13 cellular contexts compared by ENCODE assay signal in genomic region chr22:23245045-23245798, GRCh38.
DNase-seq lines count a peak whose midpoint lies in the region; ATAC-seq, FAIRE-seq and TF ChIP-seq lines count a peak whose summit lies in the region.
"Had no signal": no experiment of that assay in that cellular context is flagged by ENCODE, and none has a peak within 500 bp of the region (broad histone marks: within the 10 kb centered on the region; RNA-seq: fewer than 3 reads in every experiment).

No MANE protein-coding gene starts in this region.

- H3K36me3 ChIP-seq in K562 (ENCODE audit: control insufficient read depth, insufficient read depth, low read length): peaks cover 16% of the 10 kb centered on the region; the same call in 2 of the 3 replicates
- H3K36me3 ChIP-seq in naive thymus-derived CD4-positive, alpha-beta T cell (ENCODE audit: control insufficient read depth in 2 of 3, insufficient read depth in 3 of 3, low read length in 3 of 3): no peaks in the 10 kb centered on the region

- H3K4me3 ChIP-seq in AG09309 (ENCODE audit: control insufficient read depth, low read depth, low read length) (no peak overlapping the region), K562 (no peak overlapping the region)
- no peak overlapping the region for H3K4me3 ChIP-seq in naive thymus-derived CD4-positive, alpha-beta T cell (ENCODE audit: low read length)
- H3K4me3 ChIP-seq: SK-N-MC had no signal

- DNase-seq in AG09309 (ENCODE audit: low read depth) (peak; percentile 24), HFFc6 (peak; percentile 82), K562 (ENCODE audit: extremely low read depth in 1 of 4, low spot score in 3 of 4) (peak in 2 of 4 experiments; percentile 55 to 63), NCI-H1436 (lab: John Stamatoyannopoulos, UW) (no peak)
- DNase-seq in naive thymus-derived CD4-positive, alpha-beta T cell: no peak
- DNase-seq: effector CD4-positive, alpha-beta T cell; NCI-H2171; retina had no signal

- no peak for TF ChIP-seq POLR2A in K562 (conservative IDR thresholded peaks at IDR 0.05)

- no peak for FAIRE-seq in K562 (lab: Jason Lieb, UNC)
- FAIRE-seq: islet of Langerhans had no signal

- WGBS in K562 (ENCODE audit: insufficient coverage, low coverage, missing lambda C conversion rate): 82% methylated on average over 17 of the region's 17 CpGs

- H3K9me3 Mint-ChIP-seq in HFFc6: no peaks in the 10 kb centered on the region
- H3K9me3 Mint-ChIP-seq in naive thymus-derived CD4-positive, alpha-beta T cell: no peaks in the 10 kb centered on the region

- H3K27me3 ChIP-seq in K562 (ENCODE audit: control insufficient read depth in 2 of 2, insufficient read depth in 2 of 2, low read length in 2 of 2): no peaks in the 10 kb centered on the region
- H3K27me3 ChIP-seq in naive thymus-derived CD4-positive, alpha-beta T cell (ENCODE audit: control insufficient read depth in 2 of 2, insufficient read depth in 2 of 2, low read length in 2 of 2): no peaks in the 10 kb centered on the region

- no peak for TF ChIP-seq RAD21 in K562 (CRISPR knock-in tag; conservative IDR thresholded peaks at IDR 0.05 in 1 of 2, IDR thresholded peaks at IDR 0.05 in 1 of 2)

- no peaks in the 10 kb centered on the region for H3K36me3 Mint-ChIP-seq in HFFc6 (ENCODE audit: low read depth)
- H3K36me3 Mint-ChIP-seq in naive thymus-derived CD4-positive, alpha-beta T cell: peaks cover 0 to 10% (median 4%) of the 10 kb centered on the region in 5 donors

- in situ Hi-C loops in K562 (cut with MboI): no loop called here

- intact Hi-C loops in K562 (cut with micrococcal nuclease): no loop called here
- intact Hi-C loops in naive thymus-derived CD4-positive, alpha-beta T cell (cut with micrococcal nuclease): loop anchor here in 1 of 2 donors (10.0 kb wide), 1 partner anchor 420 kb away; no protein-coding TSS in a partner anchor

- TF ChIP-seq CTCF in AG09309 (IDR thresholded peaks at IDR 0.05; ENCODE audit: control insufficient read depth, insufficient read depth, low read depth, low read length, missing control alignments) (no peak), HFFc6 (IDR thresholded peaks at IDR 0.05) (no peak), K562 (IDR thresholded peaks at IDR 0.05 in 2 of 3, conservative IDR thresholded peaks at IDR 0.05 in 1 of 3; ENCODE audit: insufficient read depth in 2 of 3, low read depth in 1 of 3, low read length in 3 of 3) (no peak)

- no peak overlapping the region for H3K27ac ChIP-seq in K562 (ENCODE audit: extremely low read depth, low read depth, low read length)
- peak overlapping the region; percentile 84 for H3K27ac ChIP-seq in naive thymus-derived CD4-positive, alpha-beta T cell (ENCODE audit: low read depth, low read length)
- H3K27ac ChIP-seq: SK-N-MC had no signal

- peak overlapping the region; percentile 93 for H3K27ac Mint-ChIP-seq in HFFc6
- peak overlapping the region in 8 of 9 donors; percentile 4 to 89 (median 84) for H3K27ac Mint-ChIP-seq in naive thymus-derived CD4-positive, alpha-beta T cell

- H3K4me3 Mint-ChIP-seq in HFFc6: peak overlapping the region; percentile 68
- H3K4me3 Mint-ChIP-seq in naive thymus-derived CD4-positive, alpha-beta T cell: peak overlapping the region in 3 of 10 donors; percentile 45 to 56 (median 52)

- H3K4me1 Mint-ChIP-seq in HFFc6 (ENCODE audit: low read depth): peaks cover 59% of the 10 kb centered on the region
- peaks cover 62 to 97% (median 87%) of the 10 kb centered on the region in 7 donors for H3K4me1 Mint-ChIP-seq in naive thymus-derived CD4-positive, alpha-beta T cell

- CTCF ChIA-PET in K562 (lab: Yijun Ruan, JAX; ENCODE audit: low intra/inter-chr PET ratio): no interaction called here
- CTCF ChIA-PET in naive thymus-derived CD4-positive, alpha-beta T cell (lab: Charles Lee): no interaction called here

- H3K4me2 ChIP-seq in K562 (ENCODE audit: insufficient read depth, low read length): no peak overlapping the region

- H3K4me1 ChIP-seq in K562 (replicated peaks in 1 of 2; ENCODE audit: control insufficient read depth in 2 of 2, insufficient read depth in 2 of 2, low read length in 2 of 2): peaks cover 41 to 61% of the 10 kb centered on the region in 2 experiments
- H3K4me1 ChIP-seq in naive thymus-derived CD4-positive, alpha-beta T cell (ENCODE audit: control insufficient read depth in 2 of 2, insufficient read depth in 2 of 2, low read length in 2 of 2): peaks cover 56 to 81% of the 10 kb centered on the region in 2 donors

- peaks cover 68% of the 10 kb centered on the region for H4K20me1 ChIP-seq in K562 (replicated peaks; ENCODE audit: control insufficient read depth, insufficient read depth, low read length)

- POLR2A ChIA-PET in K562 (lab: Yijun Ruan, JAX): interaction anchor here (0.6 to 13.0 kb wide), 8 partner anchors 10 to 100 kb away, joined by 3 to 351 read pairs (median 4); partner anchors contain the start of gene RAB36
- POLR2A ChIA-PET in naive thymus-derived CD4-positive, alpha-beta T cell (lab: Charles Lee): no interaction called here

- H2AFZ ChIP-seq in K562 (ENCODE audit: low read depth, low read length): no peak overlapping the region

- H3K79me2 ChIP-seq in K562 (ENCODE audit: control insufficient read depth, insufficient read depth, low read length): peaks cover 87% of the 10 kb centered on the region

- TF ChIP-seq EP300 in K562 (IDR thresholded peaks at IDR 0.05; ENCODE audit: low read length): no peak

- ATAC-seq in K562 (no peak), HG02973 (IDR thresholded peaks at IDR 0.05; ENCODE audit: unreplicated experiment) (no peak), HG03432 (IDR thresholded peaks at IDR 0.05; ENCODE audit: unreplicated experiment) (no peak), GM21423 (IDR thresholded peaks at IDR 0.05; ENCODE audit: unreplicated experiment) (no peak)
- no peak for ATAC-seq in naive thymus-derived CD4-positive, alpha-beta T cell

- no TSS peak for BruUV-seq in K562 (replicated peaks; lab: Mats Ljungman, UMichigan)

- no peaks in the 10 kb centered on the region; the same call in 1 of the 2 replicates for H3K27me3 Mint-ChIP-seq in HFFc6 (ENCODE audit: insufficient read depth)
- H3K27me3 Mint-ChIP-seq in naive thymus-derived CD4-positive, alpha-beta T cell: no peaks in the 10 kb centered on the region

- H3K9me1 ChIP-seq in K562 (ENCODE audit: control insufficient read depth, insufficient read depth, low read length): peaks cover 63% of the 10 kb centered on the region

- peak overlapping the region in 1 of 2 experiments; percentile 59; a peak in 2 of 4 replicates for H3K9ac ChIP-seq in K562 (ENCODE audit: insufficient read depth in 1 of 2, low read depth in 2 of 2, low read length in 2 of 2)

- no peaks in the 10 kb centered on the region for H3K9me3 ChIP-seq in K562 (replicated peaks; ENCODE audit: control insufficient read depth, insufficient read depth, low read depth, low read length)
- no peaks in the 10 kb centered on the region for H3K9me3 ChIP-seq in naive thymus-derived CD4-positive, alpha-beta T cell (ENCODE audit: control insufficient read depth in 2 of 3, low read length in 3 of 3)

TF ChIP-seq in K562, 482 proteins besides CTCF, POLR2A, EP300 and RAD21:
- TF ChIP-seq STAT6 (CRISPR knock-in tag; IDR thresholded peaks at IDR 0.05): peak; percentile 15; the same call in 1 of the 2 replicates
- TF ChIP-seq, protein P1, sequence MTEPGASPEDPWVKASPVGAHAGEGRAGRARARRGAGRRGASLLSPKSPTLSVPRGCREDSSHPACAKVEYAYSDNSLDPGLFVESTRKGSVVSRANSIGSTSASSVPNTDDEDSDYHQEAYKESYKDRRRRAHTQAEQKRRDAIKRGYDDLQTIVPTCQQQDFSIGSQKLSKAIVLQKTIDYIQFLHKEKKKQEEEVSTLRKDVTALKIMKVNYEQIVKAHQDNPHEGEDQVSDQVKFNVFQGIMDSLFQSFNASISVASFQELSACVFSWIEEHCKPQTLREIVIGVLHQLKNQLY (CRISPR knock-in tag; conservative IDR thresholded peaks at IDR 0.05): peak in 1 of 2 experiments; percentile 69; a peak in 1 of 4 replicates
- no peak for TF ChIP-seq RCOR1 (IDR thresholded peaks at IDR 0.05; ENCODE audit: borderline replicate concordance in 1 of 2, low read depth in 2 of 2, low read length in 2 of 2)

Comparison
In these comparisons a context has a peak if more than half of its experiments do, and no peak if none do; other contexts are left out.
1. DNase-seq: peak in AG09309 (single experiment) and HFFc6 (single experiment); none in naive thymus-derived CD4-positive, alpha-beta T cell (0 of 9) and NCI-H1436 (single experiment).